ENCODE assay signal across 32 cellular contexts in the genomic region with DNA sequence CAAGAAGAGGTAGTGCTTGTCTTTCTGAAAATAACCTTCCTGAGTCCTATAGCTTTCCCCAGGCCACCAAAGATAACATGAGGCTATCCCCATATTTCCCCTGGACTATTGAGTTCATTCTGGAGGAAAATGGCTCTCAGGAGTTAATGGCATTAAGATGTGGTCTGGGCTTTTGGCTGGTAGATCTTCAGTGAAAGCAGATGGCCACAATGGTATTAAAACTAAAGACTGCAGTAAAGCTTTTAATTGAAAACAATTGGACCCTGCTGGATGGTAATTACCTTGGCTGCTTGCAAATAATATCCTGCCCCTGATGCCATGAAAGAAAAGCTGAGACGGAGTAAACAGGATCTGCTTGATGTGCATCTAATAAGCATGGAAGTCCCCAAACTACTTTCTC.
"Had no signal": no experiment of that assay in that cellular context is flagged by ENCODE, and none has a peak within 500 bp of the region (broad histone marks: within the 10 kb centered on the region; RNA-seq: fewer than 3 reads in every experiment).

No MANE protein-coding gene starts in this region.

- H3K4me2 ChIP-seq: smooth muscle cell had no signal

- H3K27ac ChIP-seq: colonic mucosa, gastrocnemius medialis, left lung, lower lobe of right lung, parathyroid adenoma, psoas muscle, right atrium auricular region, upper lobe of left lung, vagina, VCaP had no signal

- H3K9me3 Mint-ChIP-seq: naive thymus-derived CD8-positive, alpha-beta T cell; stimulated activated memory B cell treated with anti-CD40 and anti-IgM and Interleukin-4, amounts not matched to agents 10 μg/mL and 1 μg/mL and 100 μg/mL, for 72 hours; stimulated activated naive CD8-positive, alpha-beta T cell treated with anti-CD3 and anti-CD28 coated beads, Interleukin-15, amount 100 ng/mL, for 72 hours had no signal

- DNase-seq: activated CD4-positive, alpha-beta T cell treated with anti-CD3 and anti-CD28 coated beads for 48 hours; activated CD4-positive, alpha-beta T cell treated with anti-CD3 and anti-CD28 coated beads, Interleukin-2, amount 50 U/mL, for 48 hours; activated CD8-positive, alpha-beta memory T cell treated with anti-CD3 and anti-CD28 coated beads for 24 hours; activated effector memory CD4-positive, alpha-beta T cell treated with Interleukin-2 at 50 U/mL for 16 hours; activated naive CD4-positive, alpha-beta T cell treated with Interleukin-2 at 50 U/mL for 16 hours; anterior cingulate cortex; cerebellar nuclear complex; colonic mucosa; effector memory CD4-positive, alpha-beta T cell; gastrocnemius medialis; glutamatergic neuron; left lung; lower lobe of right lung; mesenchymal stem cell; naive thymus-derived CD8-positive, alpha-beta T cell; occipital lobe; psoas muscle; stimulated activated CD4-positive, alpha-beta T cell treated with anti-CD3 and anti-CD28 coated beads, Interleukin-1b, Interleukin-23, amount 100 ng/mL, for 48 hours; stimulated activated CD4-positive, alpha-beta T cell treated with anti-CD3 and anti-CD28 coated beads, Interleukin-4, amount 100 ng/mL, for 4 hours; stimulated activated CD8-positive, alpha-beta memory T cell treated with anti-CD3 and anti-CD28 coated beads, Interleukin-4, amount 100 ng/mL, for 48 hours; stimulated activated naive CD8-positive, alpha-beta T cell treated with anti-CD3 and anti-CD28 coated beads, Interleukin-15, amount 100 ng/mL, for 72 hours; substantia nigra; upper lobe of left lung had no signal

- H3K36me3 Mint-ChIP-seq: activated naive CD8-positive, alpha-beta T cell; naive thymus-derived CD8-positive, alpha-beta T cell; stimulated activated memory B cell treated with anti-CD40 and anti-IgM and Interleukin-4, amounts not matched to agents 10 μg/mL and 1 μg/mL and 100 μg/mL, for 72 hours had no signal

- H3K36me3 ChIP-seq: colonic mucosa, gastrocnemius medialis, left lung, lower lobe of right lung, right atrium auricular region, upper lobe of left lung, vagina had no signal

- H3K4me1 ChIP-seq: colonic mucosa, parathyroid adenoma, psoas muscle had no signal

- H2AFZ ChIP-seq: parathyroid adenoma had no signal

- H3K27ac Mint-ChIP-seq: activated naive CD8-positive, alpha-beta T cell; naive thymus-derived CD8-positive, alpha-beta T cell; stimulated activated memory B cell treated with anti-CD40 and anti-IgM and Interleukin-4, amounts not matched to agents 10 μg/mL and 1 μg/mL and 100 μg/mL, for 72 hours; stimulated activated naive CD8-positive, alpha-beta T cell treated with anti-CD3 and anti-CD28 coated beads, Interleukin-15, amount 100 ng/mL, for 72 hours had no signal

- ATAC-seq: activated CD4-positive, CD25-positive, alpha-beta regulatory T cell treated with anti-CD3 and anti-CD28 coated beads, Interleukin-2, amount 50 U/mL, for 24 hours; gastrocnemius medialis; left lung; naive thymus-derived CD8-positive, alpha-beta T cell; psoas muscle; stimulated activated memory B cell treated with anti-CD40 and anti-IgM and Interleukin-4, amounts not matched to agents 10 μg/mL and 1 μg/mL and 100 μg/mL, for 72 hours; stimulated activated naive CD8-positive, alpha-beta T cell treated with anti-CD3 and anti-CD28 coated beads, Interleukin-15, amount 100 ng/mL, for 72 hours had no signal

- H3K27me3 ChIP-seq: colonic mucosa, gastrocnemius medialis, left lung, right atrium auricular region, upper lobe of left lung, vagina had no signal

- H3K79me2 ChIP-seq: parathyroid adenoma had no signal

- H3K4me3 ChIP-seq: colonic mucosa, gastrocnemius medialis, left lung, lower lobe of right lung, psoas muscle, right atrium auricular region, smooth muscle cell, upper lobe of left lung, vagina had no signal

- H3K4me3 Mint-ChIP-seq: activated naive CD8-positive, alpha-beta T cell; naive thymus-derived CD8-positive, alpha-beta T cell; neural crest cell; stimulated activated memory B cell treated with anti-CD40 and anti-IgM and Interleukin-4, amounts not matched to agents 10 μg/mL and 1 μg/mL and 100 μg/mL, for 72 hours; stimulated activated naive CD8-positive, alpha-beta T cell treated with anti-CD3 and anti-CD28 coated beads, Interleukin-15, amount 100 ng/mL, for 72 hours had no signal

- H3K9ac ChIP-seq: parathyroid adenoma had no signal

- H3K27me3 Mint-ChIP-seq: activated naive CD8-positive, alpha-beta T cell; stimulated activated memory B cell treated with anti-CD40 and anti-IgM and Interleukin-4, amounts not matched to agents 10 μg/mL and 1 μg/mL and 100 μg/mL, for 72 hours; stimulated activated naive CD8-positive, alpha-beta T cell treated with anti-CD3 and anti-CD28 coated beads, Interleukin-15, amount 100 ng/mL, for 72 hours had no signal

- H3K9me3 ChIP-seq: colonic mucosa, gastrocnemius medialis, left lung, lower lobe of right lung, psoas muscle, right atrium auricular region, upper lobe of left lung, vagina had no signal
